Comparison of ENCODE assay signal across 8 cellular contexts in genomic region chr1:48817505-48818114, GRCh38. TPM values are rescaled to one million over a fixed set of nuclear protein-coding genes. Genes with fewer than 3 reads are reported as not detected.
DNase-seq lines count a peak whose midpoint lies in the region; ATAC-seq and TF ChIP-seq lines count a peak whose summit lies in the region.

No MANE protein-coding gene starts in this region.

- no peak for TF ChIP-seq EP300 in sigmoid colon (IDR thresholded peaks at IDR 0.05)

- H3K4me1 ChIP-seq in right cardiac atrium (ENCODE audit: control insufficient read depth, insufficient read depth, low read length): no peaks in the 10 kb centered on the region
- no peaks in the 10 kb centered on the region for H3K4me1 ChIP-seq in sigmoid colon

- H3K27me3 ChIP-seq in right cardiac atrium (ENCODE audit: control insufficient read depth, insufficient read depth) (no peaks in the 10 kb centered on the region), sigmoid colon (no peaks in the 10 kb centered on the region)

- in situ Hi-C loops in ACHN (cut with HindIII; ENCODE audit: low pct_ligation_motif_present, low pct_unique_long_range_greater_than_20kb, low sequenced_read_pairs): no loop called here

- ATAC-seq in HG02759 (IDR thresholded peaks at IDR 0.05; ENCODE audit: unreplicated experiment): peak; percentile 77
- ATAC-seq in right cardiac atrium: peak; percentile 71 to 82
- ATAC-seq in GM18870 (IDR thresholded peaks at IDR 0.05; ENCODE audit: unreplicated experiment): no peak

- WGBS in right cardiac atrium: 51% methylated on average over 4 of the region's 4 CpGs
- WGBS in sigmoid colon, 2 donors: 64 to 73% methylated on average over 4 of the region's 4 CpGs

- TF ChIP-seq CTCF in GM10266 (IDR thresholded peaks at IDR 0.05; ENCODE audit: control insufficient read depth, insufficient read depth, low read depth, missing control alignments) (peak; percentile 81), sigmoid colon (IDR thresholded peaks at IDR 0.05) (peak; percentile 36 to 79 (median 66))

- H3K4me3 ChIP-seq in right cardiac atrium (ENCODE audit: low read length) (no peak overlapping the region), sigmoid colon (no peak overlapping the region)

- no peaks in the 10 kb centered on the region for H3K36me3 ChIP-seq in sigmoid colon

- intact Hi-C loops in right cardiac atrium (cut with DNase I) (loop anchor here in 2 of 4 donors (5.0 to 10.0 kb wide), 2 partner anchors 143 to 245 kb away; no protein-coding TSS in a partner anchor), sigmoid colon (cut with DNase I) (loop anchor here (2.0 to 5.0 kb wide), 3 partner anchors 120 to 247 kb away; no protein-coding TSS in a partner anchor)

- H3K9me3 ChIP-seq in right cardiac atrium (ENCODE audit: control insufficient read depth, low read length) (no peaks in the 10 kb centered on the region), sigmoid colon (no peaks in the 10 kb centered on the region)

- peak; percentile 50 for DNase-seq in ACHN
- DNase-seq in GM10266 (ENCODE audit: extremely low spot score): peak; percentile 46
- peak; percentile 28 for DNase-seq in NCI-H2196 treated with DMSO at 0.1 percent for 48 hours (lab: John Stamatoyannopoulos, UW; ENCODE audit: unreplicated experiment)
- DNase-seq in amniotic epithelial cell (ENCODE audit: low read depth): peak; percentile 10
- DNase-seq in right cardiac atrium: peak; percentile 61 to 83 (median 80)
- DNase-seq in sigmoid colon: peak; percentile 71

- TF ChIP-seq POLR2A in sigmoid colon (IDR thresholded peaks at IDR 0.05): no peak

- H3K27ac ChIP-seq in right cardiac atrium (ENCODE audit: low read length) (no peak overlapping the region), sigmoid colon (no peak overlapping the region)

RNA-seq across cellular contexts. Expression of gene BEND5, which starts 40.9 kb away (rescaled TPM):
- total RNA-seq in right cardiac atrium: 1 to 10 TPM; 4.0 to 7.9 (median 5.1) TPM
- 3.8 TPM for polyA plus RNA-seq in right cardiac atrium
- 10 to 100 TPM; 10.9 to 12.7 (median 11.8) TPM for total RNA-seq in sigmoid colon
- 1 to 10 TPM; 1.6 to 6.2 (median 2.4) TPM for polyA plus RNA-seq in sigmoid colon

Comparison
In these comparisons a context has a peak if more than half of its experiments do, and no peak if none do; other contexts are left out.
1. DNase-seq: peak in every context shown above with its lines; median percentile 80 in right cardiac atrium; 71 in sigmoid colon; 50 in ACHN; 46 in GM10266; 28 in NCI-H2196 treated with DMSO at 0.1 percent for 48 hours; 10 in amniotic epithelial cell.